22 cellular contexts compared by ENCODE assay signal in the genomic region with DNA sequence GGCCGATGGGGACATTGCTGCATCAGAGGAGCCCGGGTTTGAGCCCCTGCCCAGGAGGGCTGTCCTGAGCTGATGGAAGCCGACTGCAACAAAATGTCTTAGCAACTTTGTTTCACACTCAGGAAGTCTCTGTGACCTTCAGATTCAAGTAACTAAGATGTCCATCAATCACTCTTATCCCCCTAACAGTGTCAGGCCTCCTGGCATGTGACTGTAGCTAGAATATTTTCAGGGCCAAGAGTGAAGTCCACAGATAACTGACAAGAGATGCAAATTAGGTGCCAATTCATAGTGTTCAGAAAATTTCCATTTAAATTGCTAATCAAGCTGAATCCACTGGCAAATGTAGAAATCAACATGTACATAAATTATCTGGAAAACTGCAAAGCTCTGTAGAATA. TPM values are rescaled to one million over a fixed set of nuclear protein-coding genes. Genes with fewer than 3 reads are reported as not detected.
DNase-seq lines count a peak whose midpoint lies in the region; ATAC-seq, FAIRE-seq and TF ChIP-seq lines count a peak whose summit lies in the region.
"Had no signal": no experiment of that assay in that cellular context is flagged by ENCODE, and none has a peak within 500 bp of the region (broad histone marks: within the 10 kb centered on the region; RNA-seq: fewer than 3 reads in every experiment).

No MANE protein-coding gene starts in this region.

- no peaks in the 10 kb centered on the region for H3K36me3 ChIP-seq in WERI-Rb-1
- H3K36me3 ChIP-seq: BE2C had no signal

- DNase-seq in NCI-H526 treated with DMSO at 0.1 percent for 48 hours (lab: John Stamatoyannopoulos, UW) (peak; percentile 58), WERI-Rb-1 (peak; percentile 32), nephron progenitor cell (no peak), GM12891 (ENCODE audit: insufficient read length, low spot score) (no peak), NCI-H187 treated with DMSO at 0.1 percent for 48 hours (lab: John Stamatoyannopoulos, UW) (no peak)
- DNase-seq: ACHN; BE2C; C1 segment of cervical spinal cord; CD8-positive, alpha-beta memory T cell; COR-L47; GOT3; H7; HFFc6; IMR-90 had no signal

- H3K9me3 Mint-ChIP-seq in nephron progenitor cell, result peaks cover 6% of the 10 kb centered on the region
- H3K9me3 Mint-ChIP-seq: HFFc6 had no signal

- H3K27ac ChIP-seq in WERI-Rb-1, result peak overlapping the region; percentile 91
- H3K27ac ChIP-seq: HL-60 had no signal

- FAIRE-seq in GM12891 (lab: Jason Lieb, UNC), result no peak
- FAIRE-seq: A204.1, G401.6, GM12892, GM18507 had no signal

- no peaks in the 10 kb centered on the region for H3K27me3 ChIP-seq in WERI-Rb-1 (ENCODE audit: insufficient read depth, low read depth, severe bottlenecking)
- H3K27me3 ChIP-seq: BE2C had no signal

- ATAC-seq in GM21447 (IDR thresholded peaks at IDR 0.05; ENCODE audit: unreplicated experiment), result no peak
- ATAC-seq: HCT116 had no signal

- H3K36me3 Mint-ChIP-seq in nephron progenitor cell (ENCODE audit: low read depth), result no peaks in the 10 kb centered on the region
- H3K36me3 Mint-ChIP-seq: CD8-positive, alpha-beta memory T cell had no signal

- no peak for TF ChIP-seq POLR2A in GM12891 (IDR thresholded peaks at IDR 0.05; ENCODE audit: low read depth, low read length)

- peaks cover 3% of the 10 kb centered on the region for H3K9me3 ChIP-seq in WERI-Rb-1 (ENCODE audit: severe bottlenecking)
- H3K9me3 ChIP-seq: BE2C had no signal

- TF ChIP-seq CTCF in WERI-Rb-1 (IDR thresholded peaks at IDR 0.05; ENCODE audit: low read depth, low read length) (no peak), nephron progenitor cell (IDR thresholded peaks at IDR 0.05) (no peak)

- no peak overlapping the region for H3K4me3 Mint-ChIP-seq in nephron progenitor cell
- H3K4me3 Mint-ChIP-seq: CD4-positive, CD25-positive, alpha-beta regulatory T cell; CD8-positive, alpha-beta memory T cell; HFFc6 had no signal

- peak overlapping the region; percentile 21 for H3K27ac Mint-ChIP-seq in nephron progenitor cell
- H3K27ac Mint-ChIP-seq: CD8-positive, alpha-beta memory T cell; HFFc6 had no signal

- H3K4me1 Mint-ChIP-seq in nephron progenitor cell, result no peaks in the 10 kb centered on the region
- H3K4me1 Mint-ChIP-seq: CD8-positive, alpha-beta memory T cell had no signal

- H3K27me3 Mint-ChIP-seq in nephron progenitor cell (ENCODE audit: low read depth, poor library complexity), result peaks cover 3% of the 10 kb centered on the region

- no peak overlapping the region for H3K4me3 ChIP-seq in WERI-Rb-1 (ENCODE audit: low read depth, low read length)

TF ChIP-seq in GM12891, 5 proteins besides CTCF, POLR2A, EP300 and RAD21:
- TF ChIP-seq POU2F2 (IDR thresholded peaks at IDR 0.05; ENCODE audit: low read depth, low read length) (no peak), PAX5 (IDR thresholded peaks at IDR 0.05; ENCODE audit: insufficient read depth, low read length, severe bottlenecking) (no peak), POLR2AphosphoS5 (IDR thresholded peaks at IDR 0.05; ENCODE audit: low read depth, low read length) (no peak), TAF1 (IDR thresholded peaks at IDR 0.05; ENCODE audit: low read depth, low read length) (no peak), SPI1 (IDR thresholded peaks at IDR 0.05; ENCODE audit: low read depth, low read length) (no peak)

RNA-seq across cellular contexts. Expression of a gene that starts 38.5 kb away (rescaled TPM):
- polyA plus RNA-seq in GM12891 (2012; ENCODE audit: low read depth, missing spikeins), result 5.1 TPM

Comparison
In these comparisons a context has a peak if more than half of its experiments do, and no peak if none do; other contexts are left out.
1. DNase-seq: peak in NCI-H526 treated with DMSO at 0.1 percent for 48 hours (single experiment) and WERI-Rb-1 (single experiment); none in nephron progenitor cell (single experiment), GM12891 (single experiment) and NCI-H187 treated with DMSO at 0.1 percent for 48 hours (single experiment).